In genomic region chr20:38222231-38222922, GRCh38 we compare ENCODE assay signal across 8 cellular contexts. TPM values are rescaled to one million over a fixed set of nuclear protein-coding genes. Genes with fewer than 3 reads are reported as not detected.
A peak's percentile ranks its signal among the peaks of the same experiment; 100 is the strongest.
DNase-seq lines count a peak whose midpoint lies in the region; ATAC-seq and TF ChIP-seq lines count a peak whose summit lies in the region.

No MANE protein-coding gene starts in this region.

- no peaks in the 10 kb centered on the region for H3K36me3 ChIP-seq in CD4-positive, CD25-positive, alpha-beta regulatory T cell (ENCODE audit: control insufficient read depth, insufficient read depth, low read length)
- H3K36me3 ChIP-seq in Panc1 (ENCODE audit: control insufficient read depth, insufficient read depth, low read length) (no peaks in the 10 kb centered on the region), vagina (no peaks in the 10 kb centered on the region)

- no peak for TF ChIP-seq POLR2A in vagina (IDR thresholded peaks at IDR 0.05)

- TF ChIP-seq CTCF in HFF-Myc (IDR thresholded peaks at IDR 0.05; ENCODE audit: low read depth, low read length, missing control alignments), result peak; percentile 98
- TF ChIP-seq CTCF in Panc1 (IDR thresholded peaks at IDR 0.05), result peak; percentile 98
- TF ChIP-seq CTCF in foreskin fibroblast (IDR thresholded peaks at IDR 0.05; ENCODE audit: low read depth, low read length), result peak; percentile 97
- TF ChIP-seq CTCF in omental fat pad (IDR thresholded peaks at IDR 0.05), result peak in 2 of 3 donors; percentile 35 to 53
- peak; percentile 58 to 89 (median 77) for TF ChIP-seq CTCF in vagina (IDR thresholded peaks at IDR 0.05)

- H3K4me1 ChIP-seq in CD4-positive, CD25-positive, alpha-beta regulatory T cell (ENCODE audit: control insufficient read depth, insufficient read depth, low read length, poor library complexity, severe bottlenecking), result no peaks in the 10 kb centered on the region
- H3K4me1 ChIP-seq in Panc1 (ENCODE audit: control insufficient read depth, insufficient read depth, low read length), result peaks cover 11% of the 10 kb centered on the region
- H3K4me1 ChIP-seq in vagina, result peaks cover 12% of the 10 kb centered on the region

- POLR2A ChIA-PET in Panc1 (lab: Charles Lee), result no interaction called here

- peaks cover 0 to 1% (median 0%) of the 10 kb centered on the region in 7 donors for H3K9me3 Mint-ChIP-seq in CD4-positive, CD25-positive, alpha-beta regulatory T cell
- no peaks in the 10 kb centered on the region for H3K9me3 Mint-ChIP-seq in activated T-helper 2 cell treated with anti-CD3 and anti-CD28 coated beads, Interferon-gamma antibody, Interleukin-2, Interleukin-4, amounts not matched to agents 10 μg/mL and 5 μg/mL and 100 μg/mL, durations not matched to agents 14 hours and 24 hours and 36 hours

- H3K4me1 Mint-ChIP-seq in CD4-positive, CD25-positive, alpha-beta regulatory T cell, result peaks cover 0 to 2% (median 0%) of the 10 kb centered on the region in 4 donors
- no peaks in the 10 kb centered on the region for H3K4me1 Mint-ChIP-seq in activated T-helper 2 cell treated with anti-CD3 and anti-CD28 coated beads, Interferon-gamma antibody, Interleukin-2, Interleukin-4, amounts not matched to agents 10 μg/mL and 5 μg/mL and 100 μg/mL, durations not matched to agents 14 hours and 24 hours and 36 hours (ENCODE audit: low read depth)

- H3K36me3 Mint-ChIP-seq in CD4-positive, CD25-positive, alpha-beta regulatory T cell, result no peaks in the 10 kb centered on the region
- H3K36me3 Mint-ChIP-seq in activated T-helper 2 cell treated with anti-CD3 and anti-CD28 coated beads, Interferon-gamma antibody, Interleukin-2, Interleukin-4, amounts not matched to agents 10 μg/mL and 5 μg/mL and 100 μg/mL, durations not matched to agents 14 hours and 24 hours and 36 hours (ENCODE audit: low read depth), result no peaks in the 10 kb centered on the region

- CTCF ChIA-PET in Panc1 (lab: Charles Lee), result interaction anchor here (0.5 to 1.0 kb wide), 4 partner anchors 83 to 492 kb away, joined by 3 to 7 read pairs (median 4); no protein-coding TSS in a partner anchor

- intact Hi-C loops in Panc1 (cut with micrococcal nuclease; ENCODE audit: unreplicated experiment) (loop anchor here (1.0 to 5.0 kb wide), 2 partner anchors 150 to 165 kb away; no protein-coding TSS in a partner anchor), vagina (cut with DNase I) (loop anchor here (5.0 to 10.0 kb wide), 3 partner anchors 100 to 658 kb away; no protein-coding TSS in a partner anchor)
- intact Hi-C loops in activated T-helper 2 cell treated with anti-CD3 and anti-CD28 coated beads, Interferon-gamma antibody, Interleukin-2, Interleukin-4, amounts not matched to agents 10 μg/mL and 5 μg/mL and 100 μg/mL, durations not matched to agents 14 hours and 24 hours and 36 hours (cut with micrococcal nuclease), result loop anchor here (5.0 to 10.0 kb wide), 2 partner anchors 150 to 658 kb away; no protein-coding TSS in a partner anchor

- no TSS peak for BruUV-seq in Panc1 (replicated peaks; lab: Mats Ljungman, UMichigan)

- ATAC-seq in CD4-positive, CD25-positive, alpha-beta regulatory T cell (ENCODE audit: low read depth in 2 of 2), result no peak
- no peak for ATAC-seq in Panc1
- no peak for ATAC-seq in omental fat pad (ENCODE audit: low FRiP score)
- ATAC-seq in GM19351 (IDR thresholded peaks at IDR 0.05; ENCODE audit: unreplicated experiment), result no peak

- H3K9me3 ChIP-seq in CD4-positive, CD25-positive, alpha-beta regulatory T cell (ENCODE audit: control insufficient read depth in 2 of 2, low read length in 2 of 2), result no peaks in the 10 kb centered on the region
- H3K9me3 ChIP-seq in Panc1 (ENCODE audit: control insufficient read depth, insufficient read depth, low read depth, low read length) (no peaks in the 10 kb centered on the region), vagina (no peaks in the 10 kb centered on the region)

- H3K27ac Mint-ChIP-seq in CD4-positive, CD25-positive, alpha-beta regulatory T cell, result peak overlapping the region in 1 of 3 donors; percentile 73
- H3K27ac Mint-ChIP-seq in activated T-helper 2 cell treated with anti-CD3 and anti-CD28 coated beads, Interferon-gamma antibody, Interleukin-2, Interleukin-4, amounts not matched to agents 10 μg/mL and 5 μg/mL and 100 μg/mL, durations not matched to agents 14 hours and 24 hours and 36 hours, result no peak overlapping the region

- H3K27ac ChIP-seq in CD4-positive, CD25-positive, alpha-beta regulatory T cell (ENCODE audit: insufficient read depth, low read length, poor library complexity, severe bottlenecking), result no peak overlapping the region
- H3K27ac ChIP-seq in Panc1 (ENCODE audit: low read length), result no peak overlapping the region
- no peak overlapping the region for H3K27ac ChIP-seq in vagina

- no peak overlapping the region for H3K4me3 Mint-ChIP-seq in CD4-positive, CD25-positive, alpha-beta regulatory T cell
- H3K4me3 Mint-ChIP-seq in activated T-helper 2 cell treated with anti-CD3 and anti-CD28 coated beads, Interferon-gamma antibody, Interleukin-2, Interleukin-4, amounts not matched to agents 10 μg/mL and 5 μg/mL and 100 μg/mL, durations not matched to agents 14 hours and 24 hours and 36 hours (ENCODE audit: low read depth), result no peak overlapping the region

- no peaks in the 10 kb centered on the region for H3K27me3 ChIP-seq in CD4-positive, CD25-positive, alpha-beta regulatory T cell (ENCODE audit: control insufficient read depth, insufficient read depth, low read length)
- H3K27me3 ChIP-seq in Panc1 (ENCODE audit: control insufficient read depth, insufficient read depth, low read length) (no peaks in the 10 kb centered on the region), vagina (no peaks in the 10 kb centered on the region)

- DNase-seq in CD4-positive, CD25-positive, alpha-beta regulatory T cell, result peak; percentile 12 to 42 (median 14)
- DNase-seq in HFF-Myc (ENCODE audit: extremely low read depth, low read depth) (no peak), Panc1 (ENCODE audit: low read depth, low spot score) (no peak), foreskin fibroblast (peak in 1 of 2 donors; percentile 77), omental fat pad (ENCODE audit: low spot score) (peak; percentile 79), vagina (ENCODE audit: extremely low spot score in 2 of 2) (no peak)
- peak; percentile 35 for DNase-seq in activated T-helper 2 cell treated with anti-CD3 and anti-CD28 coated beads, Interferon-gamma antibody, Interleukin-2, Interleukin-4, amounts not matched to agents 10 μg/mL and 5 μg/mL and 100 μg/mL, durations not matched to agents 14 hours and 24 hours and 36 hours (ENCODE audit: low spot score)

- peaks cover 16% of the 10 kb centered on the region for H3K27me3 Mint-ChIP-seq in CD4-positive, CD25-positive, alpha-beta regulatory T cell
- no peaks in the 10 kb centered on the region for H3K27me3 Mint-ChIP-seq in activated T-helper 2 cell treated with anti-CD3 and anti-CD28 coated beads, Interferon-gamma antibody, Interleukin-2, Interleukin-4, amounts not matched to agents 10 μg/mL and 5 μg/mL and 100 μg/mL, durations not matched to agents 14 hours and 24 hours and 36 hours (ENCODE audit: low read depth)

- in situ Hi-C loops in Panc1 (cut with HindIII; ENCODE audit: low pct_unique_long_range_greater_than_20kb, low sequenced_read_pairs), result no loop called here

- H3K4me3 ChIP-seq in CD4-positive, CD25-positive, alpha-beta regulatory T cell (ENCODE audit: low read depth, low read length), result no peak overlapping the region
- no peak overlapping the region for H3K4me3 ChIP-seq in HFF-Myc (replicated peaks; ENCODE audit: low read depth, low read length)
- no peak overlapping the region for H3K4me3 ChIP-seq in Panc1 (ENCODE audit: low read depth in 2 of 2, low read length in 2 of 2)
- no peak overlapping the region for H3K4me3 ChIP-seq in foreskin fibroblast (ENCODE audit: low read depth in 1 of 2, low read length in 2 of 2)
- H3K4me3 ChIP-seq in vagina, result no peak overlapping the region

RNA-seq across cellular contexts. Expression of gene KIAA1755, which starts 38.2 kb away (rescaled TPM):
- not detected for total RNA-seq in CD4-positive, CD25-positive, alpha-beta regulatory T cell
- polyA plus RNA-seq in CD4-positive, CD25-positive, alpha-beta regulatory T cell, result not detected
- total RNA-seq in Panc1 (2021; ENCODE audit: unreplicated experiment) (0.08 TPM), omental fat pad (1 to 10 TPM in 3 of 4 donors, under 1 TPM in 1; 0.24 to 9.9 (median 1.6) TPM), vagina (2.7 TPM)
- 0.21 TPM for polyA plus RNA-seq in Panc1 (2012; ENCODE audit: insufficient read length)
- total RNA-seq in activated T-helper 2 cell treated with anti-CD3 and anti-CD28 coated beads, Interferon-gamma antibody, Interleukin-2, Interleukin-4, amounts not matched to agents 10 μg/mL and 5 μg/mL and 100 μg/mL, durations not matched to agents 14 hours and 24 hours and 36 hours, result not detected in 2 replicates

RNA-seq across cellular contexts. Expression of gene TGM2, which starts 57.3 kb away (rescaled TPM):
- total RNA-seq in CD4-positive, CD25-positive, alpha-beta regulatory T cell, result not detected
- polyA plus RNA-seq in CD4-positive, CD25-positive, alpha-beta regulatory T cell, result under 1 TPM in 1 of 4 donors, not detected in 3; 0.13 TPM
- total RNA-seq in Panc1 (2021; ENCODE audit: unreplicated experiment) (113 TPM), omental fat pad (100 to 1,000 TPM in 1 of 4 donors, 10 to 100 TPM in 3; 72.0 to 200 (median 73.4) TPM), vagina (92.8 TPM)
- 205 TPM for polyA plus RNA-seq in Panc1 (2012; ENCODE audit: insufficient read length)
- total RNA-seq in activated T-helper 2 cell treated with anti-CD3 and anti-CD28 coated beads, Interferon-gamma antibody, Interleukin-2, Interleukin-4, amounts not matched to agents 10 μg/mL and 5 μg/mL and 100 μg/mL, durations not matched to agents 14 hours and 24 hours and 36 hours, result not detected in 2 replicates

Comparison
In these comparisons a context has a peak if more than half of its experiments do, and no peak if none do; other contexts are left out.
1. DNase-seq: peak in CD4-positive, CD25-positive, alpha-beta regulatory T cell (3 of 3), activated T-helper 2 cell treated with anti-CD3 and anti-CD28 coated beads, Interferon-gamma antibody, Interleukin-2, Interleukin-4, amounts not matched to agents 10 μg/mL and 5 μg/mL and 100 μg/mL, durations not matched to agents 14 hours and 24 hours and 36 hours (single experiment) and omental fat pad (single experiment); none in HFF-Myc (single experiment), Panc1 (single experiment) and vagina (0 of 2).
2. CTCF ChIP-seq: peak in every context shown above with its lines; median percentile 98 in HFF-Myc; 98 in Panc1; 97 in foreskin fibroblast; 77 in vagina; 44 in omental fat pad.
3. RNA of gene TGM2, which starts 57.3 kb away (total RNA-seq): 113 TPM in Panc1 (single experiment), 92.8 TPM in vagina (single experiment) and 72.0 to 200 TPM in omental fat pad; not detected in CD4-positive, CD25-positive, alpha-beta regulatory T cell (single experiment) and not detected in activated T-helper 2 cell treated with anti-CD3 and anti-CD28 coated beads, Interferon-gamma antibody, Interleukin-2, Interleukin-4, amounts not matched to agents 10 μg/mL and 5 μg/mL and 100 μg/mL, durations not matched to agents 14 hours and 24 hours and 36 hours; every median in the first group is over 10 times any median in the second.